In the genomic region with DNA sequence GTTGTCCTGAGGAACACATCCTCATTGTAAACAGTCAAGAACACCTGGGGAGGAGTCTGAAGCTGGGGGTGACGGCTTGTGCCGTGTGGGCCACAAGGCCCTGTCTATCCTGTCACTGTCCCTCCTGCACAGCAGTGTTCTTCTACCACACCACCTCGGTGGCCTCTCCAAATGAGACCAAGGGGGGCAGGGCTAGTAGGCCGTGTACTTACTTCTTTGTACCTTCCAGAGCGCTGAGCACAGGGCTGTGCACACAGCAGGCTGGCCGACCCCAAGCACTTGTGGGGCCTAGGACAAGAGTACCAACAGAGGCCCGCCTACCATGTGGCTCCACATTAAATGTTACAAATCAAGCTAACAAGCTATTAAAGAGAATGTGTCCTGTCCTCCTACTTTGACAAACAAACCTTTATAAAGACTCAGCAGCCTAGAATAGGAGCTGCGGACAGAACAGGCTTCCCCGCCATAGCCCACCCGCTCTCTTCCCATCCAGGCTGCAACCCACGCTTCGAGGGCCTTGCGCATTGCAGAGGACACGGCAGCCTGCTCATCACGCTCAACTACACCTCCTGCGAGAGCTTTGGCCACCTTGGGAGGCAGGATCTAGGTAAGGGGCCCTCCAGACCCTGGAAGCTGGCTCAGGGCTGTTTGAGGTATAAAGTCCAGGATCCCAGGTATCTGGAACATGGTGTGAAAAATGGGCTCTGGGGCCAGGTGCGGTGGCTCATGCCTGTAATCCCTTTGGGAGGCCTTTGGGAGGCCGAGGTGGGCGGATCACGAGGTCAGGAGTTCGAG, we compare ENCODE assay signal across 26 cellular contexts.
"Had no signal": no experiment of that assay in that cellular context is flagged by ENCODE, and none has a peak within 500 bp of the region (broad histone marks: within the 10 kb centered on the region; RNA-seq: fewer than 3 reads in every experiment).

No MANE protein-coding gene starts in this region.

- H3K36me3 ChIP-seq: esophagus muscularis mucosa, gastrocnemius medialis, heart right ventricle, left lung, lower lobe of right lung, neutrophil, tibial nerve, upper lobe of right lung, vagina had no signal

- H3K27ac ChIP-seq: epithelial cell of prostate, esophagus muscularis mucosa, gastrocnemius medialis, heart right ventricle, left lung, lower lobe of right lung, neutrophil, testis, tibial nerve, upper lobe of right lung, vagina had no signal

- H3K27me3 Mint-ChIP-seq: effector memory CD8-positive, alpha-beta T cell; memory B cell; stimulated activated naive CD8-positive, alpha-beta T cell treated with anti-CD3 and anti-CD28 coated beads, Interleukin-15, amount 100 ng/mL, for 72 hours had no signal

- H3K27me3 ChIP-seq: esophagus muscularis mucosa, gastrocnemius medialis, heart right ventricle, left lung, testis, tibial nerve, upper lobe of right lung, vagina had no signal

- DNase-seq: effector memory CD8-positive, alpha-beta T cell; gastrocnemius medialis; heart right ventricle; hypothalamus; left lung; lower lobe of right lung; nephron progenitor cell; stimulated activated CD4-positive, alpha-beta T cell treated with anti-CD3 and anti-CD28 coated beads, Interleukin-15, amount 100 ng/mL, for 24 hours; stimulated activated CD4-positive, alpha-beta T cell treated with anti-CD3 and anti-CD28 coated beads, Interleukin-1b, Interleukin-23, amount 100 ng/mL, for 48 hours; stimulated activated CD4-positive, alpha-beta T cell treated with anti-CD3 and anti-CD28 coated beads, Interleukin-4, amount 100 ng/mL, for 24 hours; stimulated activated naive B cell treated with anti-CD40 and anti-IgM and Interleukin-4, amounts not matched to agents 10 μg/mL and 1 μg/mL and 100 μg/mL, for 72 hours; stimulated activated naive CD8-positive, alpha-beta T cell treated with anti-CD3 and anti-CD28 coated beads, Interleukin-15, amount 100 ng/mL, for 72 hours; testis had no signal

- H3K9me3 ChIP-seq: esophagus muscularis mucosa, gastrocnemius medialis, left lung, lower lobe of right lung, neutrophil, testis, upper lobe of right lung, vagina had no signal

- H3K4me3 Mint-ChIP-seq: dendritic cell treated with granulocyte-macrophage colony-stimulating factor and Interleukin-4, amounts not matched to agents 40 ng/mL and 50 ng/mL, for 4 days; effector memory CD8-positive, alpha-beta T cell; memory B cell; mesothelial cell of epicardium; nephron progenitor cell; stimulated activated naive B cell treated with anti-CD40 and anti-IgM and Interleukin-4, amounts not matched to agents 10 μg/mL and 1 μg/mL and 100 μg/mL, for 72 hours; stimulated activated naive CD8-positive, alpha-beta T cell treated with anti-CD3 and anti-CD28 coated beads, Interleukin-15, amount 100 ng/mL, for 72 hours had no signal

- H3K36me3 Mint-ChIP-seq: memory B cell, mesothelial cell of epicardium had no signal

- H3K27ac Mint-ChIP-seq: dendritic cell treated with granulocyte-macrophage colony-stimulating factor and Interleukin-4, amounts not matched to agents 40 ng/mL and 50 ng/mL, for 4 days; effector memory CD8-positive, alpha-beta T cell; memory B cell; mesothelial cell of epicardium; nephron progenitor cell; progenitor cell of endocrine pancreas; stimulated activated naive B cell treated with anti-CD40 and anti-IgM and Interleukin-4, amounts not matched to agents 10 μg/mL and 1 μg/mL and 100 μg/mL, for 72 hours; stimulated activated naive CD8-positive, alpha-beta T cell treated with anti-CD3 and anti-CD28 coated beads, Interleukin-15, amount 100 ng/mL, for 72 hours had no signal

- H3K4me3 ChIP-seq: esophagus muscularis mucosa, gastrocnemius medialis, heart right ventricle, left lung, lower lobe of right lung, testis, tibial nerve, upper lobe of right lung, vagina had no signal

- H3K9me3 Mint-ChIP-seq: dendritic cell treated with granulocyte-macrophage colony-stimulating factor and Interleukin-4, amounts not matched to agents 40 ng/mL and 50 ng/mL, for 4 days; effector memory CD8-positive, alpha-beta T cell; memory B cell; mesothelial cell of epicardium; nephron progenitor cell; stimulated activated naive B cell treated with anti-CD40 and anti-IgM and Interleukin-4, amounts not matched to agents 10 μg/mL and 1 μg/mL and 100 μg/mL, for 72 hours; stimulated activated naive CD8-positive, alpha-beta T cell treated with anti-CD3 and anti-CD28 coated beads, Interleukin-15, amount 100 ng/mL, for 72 hours had no signal

- ATAC-seq: effector memory CD8-positive, alpha-beta T cell; gastrocnemius medialis; heart right ventricle; left lung; lower lobe of right lung; right cardiac atrium; stimulated activated naive B cell treated with anti-CD40 and anti-IgM and Interleukin-4, amounts not matched to agents 10 μg/mL and 1 μg/mL and 100 μg/mL, for 72 hours; stimulated activated naive CD8-positive, alpha-beta T cell treated with anti-CD3 and anti-CD28 coated beads, Interleukin-15, amount 100 ng/mL, for 72 hours; upper lobe of right lung had no signal

- FAIRE-seq: colon, islet of Langerhans had no signal
